ENCODE assay signal across 8 cellular contexts in the genomic region with DNA sequence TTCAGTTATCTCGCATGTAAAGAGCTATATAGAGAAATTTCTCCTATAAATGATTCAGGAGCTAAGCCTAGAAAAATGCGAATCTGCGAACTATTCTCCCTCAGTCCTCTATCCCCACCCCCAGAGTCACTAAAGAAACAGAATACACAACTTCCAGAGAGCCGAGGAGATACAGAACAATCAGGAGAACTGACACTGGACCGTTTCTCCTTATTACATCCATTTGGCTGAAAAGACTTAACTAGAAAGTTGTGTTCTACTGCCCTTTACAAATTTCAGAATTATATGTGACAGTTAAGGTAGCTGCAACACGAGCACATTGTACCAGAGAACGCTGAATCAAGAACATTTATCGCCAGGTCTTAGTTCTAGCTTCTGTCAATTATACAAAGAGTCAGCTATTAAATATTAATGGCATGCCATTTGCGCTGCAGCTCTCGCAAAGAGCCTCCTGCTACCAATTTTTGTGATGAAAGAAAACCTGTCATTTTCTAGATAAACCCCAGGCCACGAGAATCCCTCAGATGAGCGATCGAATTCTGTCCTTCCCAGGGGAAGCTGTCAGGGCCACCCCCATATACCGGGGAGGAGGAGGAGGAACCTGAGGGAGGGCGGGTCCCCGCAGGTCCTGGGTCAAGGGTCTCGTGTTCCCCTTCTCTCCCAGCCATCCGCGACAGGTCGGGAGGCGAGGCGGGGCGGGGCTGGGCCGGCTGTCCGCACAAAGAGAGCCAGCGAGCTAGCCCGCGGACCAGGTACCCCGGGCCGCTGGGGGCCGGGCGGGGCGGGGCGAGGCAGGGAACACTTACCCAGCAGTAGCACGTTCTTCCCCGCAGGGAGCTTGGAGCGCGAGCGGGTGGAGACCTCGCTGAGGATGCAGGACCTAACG. TPM values are rescaled to one million over a fixed set of nuclear protein-coding genes. Genes with fewer than 3 reads are reported as not detected.
DNase-seq lines count a peak whose midpoint lies in the region; ATAC-seq and TF ChIP-seq lines count a peak whose summit lies in the region.

No MANE protein-coding gene starts in this region.

- H3K9me3 Mint-ChIP-seq in CD4-positive, alpha-beta T cell, result no peaks in the 10 kb centered on the region
- no peaks in the 10 kb centered on the region for H3K9me3 Mint-ChIP-seq in activated naive CD8-positive, alpha-beta T cell treated with anti-CD3 and anti-CD28 coated beads for 36 hours

- WGBS in heart left ventricle, 4 donors, result 1 to 2% (median 2%) methylated on average over 29 to 41 of the region's 41 CpGs

- H3K4me3 Mint-ChIP-seq in CD4-positive, alpha-beta T cell, result peak overlapping the region; percentile 92
- peak overlapping the region; percentile 90 for H3K4me3 Mint-ChIP-seq in activated naive CD8-positive, alpha-beta T cell treated with anti-CD3 and anti-CD28 coated beads for 36 hours

- H3K27me3 Mint-ChIP-seq in CD4-positive, alpha-beta T cell, result no peaks in the 10 kb centered on the region
- no peaks in the 10 kb centered on the region for H3K27me3 Mint-ChIP-seq in activated naive CD8-positive, alpha-beta T cell treated with anti-CD3 and anti-CD28 coated beads for 36 hours

- no peaks in the 10 kb centered on the region for H3K27me3 ChIP-seq in CD4-positive, alpha-beta T cell (ENCODE audit: control insufficient read depth, insufficient read depth, low read length)
- H3K27me3 ChIP-seq in Peyer's patch, result no peaks in the 10 kb centered on the region
- no peaks in the 10 kb centered on the region for H3K27me3 ChIP-seq in heart left ventricle
- no peaks in the 10 kb centered on the region for H3K27me3 ChIP-seq in parathyroid adenoma (ENCODE audit: control insufficient read depth, insufficient read depth, low read length)

- H3K4me2 ChIP-seq in parathyroid adenoma (ENCODE audit: low read length), result peak overlapping the region; percentile 87

- H3K27ac ChIP-seq in CD4-positive, alpha-beta T cell (ENCODE audit: low read depth, low read length), result peak overlapping the region; percentile 72
- H3K27ac ChIP-seq in Peyer's patch (peak overlapping the region; percentile 97 to 98 (median 98)), heart left ventricle (peak overlapping the region; percentile 84 to 99 (median 98)), parathyroid adenoma (peak overlapping the region; percentile 94)

- DNase-seq in CD4-positive, alpha-beta T cell, result peak in 9 of 10 experiments; percentile 4 to 39 (median 17)
- peak; percentile 54 to 84 (median 81) for DNase-seq in Peyer's patch
- peak; percentile 54 for DNase-seq in activated naive CD8-positive, alpha-beta T cell treated with anti-CD3 and anti-CD28 coated beads for 36 hours
- peak; percentile 43 to 83 (median 70) for DNase-seq in heart left ventricle
- peak; percentile 50 for DNase-seq in ureter (ENCODE audit: low spot score)

- no peak for TF ChIP-seq CTCF in CD4-positive, alpha-beta T cell (IDR thresholded peaks at IDR 0.05)
- TF ChIP-seq CTCF in Peyer's patch (IDR thresholded peaks at IDR 0.05) (no peak), heart left ventricle (IDR thresholded peaks at IDR 0.05) (no peak), parathyroid adenoma (IDR thresholded peaks at IDR 0.05) (no peak)

- H3K4me3 ChIP-seq in Peyer's patch (peak overlapping the region; percentile 87 to 97 (median 92)), heart left ventricle (peak overlapping the region; percentile 65 to 99 (median 86)), parathyroid adenoma (ENCODE audit: low read depth, low read length) (peak overlapping the region; percentile 73)

- H3K27ac Mint-ChIP-seq in CD4-positive, alpha-beta T cell, result peak overlapping the region; percentile 74
- H3K27ac Mint-ChIP-seq in activated naive CD8-positive, alpha-beta T cell treated with anti-CD3 and anti-CD28 coated beads for 36 hours, result peak overlapping the region; percentile 81

- peaks cover 21% of the 10 kb centered on the region for H3K79me2 ChIP-seq in parathyroid adenoma

- no peaks in the 10 kb centered on the region for H3K9me3 ChIP-seq in CD4-positive, alpha-beta T cell (ENCODE audit: control insufficient read depth, low read length)
- H3K9me3 ChIP-seq in Peyer's patch, result no peaks in the 10 kb centered on the region
- no peaks in the 10 kb centered on the region for H3K9me3 ChIP-seq in heart left ventricle
- H3K9me3 ChIP-seq in parathyroid adenoma (ENCODE audit: control insufficient read depth, low read length), result no peaks in the 10 kb centered on the region

- POLR2A ChIA-PET in CD4-positive, alpha-beta T cell (lab: Charles Lee), result interaction anchor here (0.7 to 2.0 kb wide), 8 partner anchors 10 to 286 kb away, joined by 3 to 12 read pairs (median 4); a partner anchor contains a TSS

- CTCF ChIA-PET in CD4-positive, alpha-beta T cell (lab: Charles Lee), result interaction anchor here (0.7 to 1.6 kb wide), 3 partner anchors 41 to 115 kb away, joined by 4 to 5 read pairs (median 4); a partner anchor contains a TSS

- H3K36me3 ChIP-seq in Peyer's patch (peaks cover 0 to 4% (median 0%) of the 10 kb centered on the region in 3 donors), heart left ventricle (peaks cover 0 to 18% (median 10%) of the 10 kb centered on the region in 9 donors), parathyroid adenoma (ENCODE audit: control insufficient read depth, insufficient read depth, low read length) (no peaks in the 10 kb centered on the region)

- peaks cover 42% of the 10 kb centered on the region for H3K4me1 Mint-ChIP-seq in CD4-positive, alpha-beta T cell (ENCODE audit: low read depth)
- H3K4me1 Mint-ChIP-seq in activated naive CD8-positive, alpha-beta T cell treated with anti-CD3 and anti-CD28 coated beads for 36 hours, result peaks cover 24% of the 10 kb centered on the region

- H3K36me3 Mint-ChIP-seq in CD4-positive, alpha-beta T cell (ENCODE audit: low read depth), result peaks cover 5% of the 10 kb centered on the region
- H3K36me3 Mint-ChIP-seq in activated naive CD8-positive, alpha-beta T cell treated with anti-CD3 and anti-CD28 coated beads for 36 hours, result peaks cover 12% of the 10 kb centered on the region

- intact Hi-C loops in CD4-positive, alpha-beta T cell (cut with DNase I, micrococcal nuclease), result loop anchor here (2.0 to 10.0 kb wide), 6 partner anchors 55 to 525 kb away; a partner anchor contains a TSS
- intact Hi-C loops in heart left ventricle (cut with DNase I), result loop anchor here in 7 of 10 donors (5.0 to 10.0 kb wide), 5 partner anchors 55 to 165 kb away; a partner anchor contains a TSS

- peak overlapping the region; percentile 97 for H2AFZ ChIP-seq in parathyroid adenoma

- H3K4me1 ChIP-seq in Peyer's patch, result peaks cover 0 to 11% (median 2%) of the 10 kb centered on the region in 4 donors
- H3K4me1 ChIP-seq in heart left ventricle, result peaks cover 4 to 47% (median 34%) of the 10 kb centered on the region in 12 donors
- H3K4me1 ChIP-seq in parathyroid adenoma, result peaks cover 5% of the 10 kb centered on the region

- no peak overlapping the region for H3K9ac ChIP-seq in parathyroid adenoma

- peak; percentile 22 for ATAC-seq in CD4-positive, alpha-beta T cell (ENCODE audit: poor library complexity)
- ATAC-seq in GM19324 (IDR thresholded peaks at IDR 0.05; ENCODE audit: low FRiP score, unreplicated experiment), result peak; percentile 48
- peak; percentile 45 for ATAC-seq in HG03378 (IDR thresholded peaks at IDR 0.05; ENCODE audit: unreplicated experiment)
- peak; percentile 19 to 66 (median 47) for ATAC-seq in heart left ventricle

- TF ChIP-seq POLR2A in Peyer's patch (IDR thresholded peaks at IDR 0.05) (no peak), heart left ventricle (IDR thresholded peaks at IDR 0.05) (no peak)

RNA-seq across cellular contexts. Expression of a gene that starts 0.9 kb away (rescaled TPM):
- total RNA-seq in CD4-positive, alpha-beta T cell, result 10 to 100 TPM; 28.1 to 28.3 TPM
- 10 to 100 TPM; 15.3 to 26.4 (median 19.4) TPM for total RNA-seq in Peyer's patch
- 10 to 100 TPM; 34.7 to 36.1 TPM for total RNA-seq in activated naive CD8-positive, alpha-beta T cell treated with anti-CD3 and anti-CD28 coated beads for 36 hours
- 10 to 100 TPM; 40.8 to 65.0 (median 55.9) TPM for total RNA-seq in heart left ventricle
- 10 to 100 TPM; 28.8 to 64.3 TPM for polyA plus RNA-seq in heart left ventricle
- total RNA-seq in ureter, result 26.2 TPM

Comparison
In these comparisons a context has a peak if more than half of its experiments do, and no peak if none do; other contexts are left out.
1. Peak in every context shown above with its lines: DNase-seq, ATAC-seq, H3K4me3 ChIP-seq and H3K27ac ChIP-seq.
2. DNase-seq: peak in every context shown above with its lines; median percentile 81 in Peyer's patch; 70 in heart left ventricle; 54 in activated naive CD8-positive, alpha-beta T cell treated with anti-CD3 and anti-CD28 coated beads for 36 hours; 50 in ureter; 17 in CD4-positive, alpha-beta T cell.